29 cellular contexts compared by ENCODE assay signal in the genomic region with DNA sequence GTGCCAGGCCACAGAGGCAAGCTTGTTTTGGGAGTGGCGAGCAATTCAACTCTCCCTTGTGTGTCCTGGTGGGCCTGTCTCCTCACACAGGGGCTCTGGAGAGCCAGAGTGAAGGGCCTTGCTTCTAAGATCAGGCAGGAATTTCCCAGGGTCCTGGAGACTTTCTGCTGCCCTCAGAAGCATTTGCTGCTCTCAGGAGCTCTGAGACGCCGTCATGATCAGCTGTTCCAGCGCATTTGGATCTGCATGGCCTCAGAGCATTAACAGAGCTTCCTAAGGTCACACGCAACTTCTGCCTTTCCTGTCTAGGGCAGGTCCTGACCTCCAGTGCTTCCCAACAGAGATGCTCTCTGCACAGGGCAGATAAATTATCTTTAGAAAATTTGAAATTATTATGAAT. TPM values are rescaled to one million over a fixed set of nuclear protein-coding genes. Genes with fewer than 3 reads are reported as not detected.
"Had no signal": no experiment of that assay in that cellular context is flagged by ENCODE, and none has a peak within 500 bp of the region (broad histone marks: within the 10 kb centered on the region; RNA-seq: fewer than 3 reads in every experiment).

No MANE protein-coding gene starts in this region.

- H3K27me3 Mint-ChIP-seq: stimulated activated memory B cell treated with anti-CD40 and anti-IgM and Interleukin-4, amounts not matched to agents 10 μg/mL and 1 μg/mL and 100 μg/mL, for 72 hours; stimulated activated naive CD8-positive, alpha-beta T cell treated with anti-CD3 and anti-CD28 coated beads, Interleukin-15, amount 100 ng/mL, for 72 hours; stimulated activated naive CD8-positive, alpha-beta T cell treated with anti-CD3 and anti-CD28 coated beads, Interleukin-15, Interleukin-2, amounts not matched to agents 100 ng/mL and 50 ng/mL, for 24 hours had no signal

- ATAC-seq: stimulated activated effector memory CD8-positive, alpha-beta T cell treated with anti-CD3 and anti-CD28 coated beads, Interleukin-12 subunit alpha, Interleukin-12 subunit beta, amount 100 ng/mL, for 72 hours; stimulated activated memory B cell treated with anti-CD40 and anti-IgM and Interleukin-4, amounts not matched to agents 10 μg/mL and 1 μg/mL and 100 μg/mL, for 72 hours; stimulated activated naive B cell treated with anti-CD40 and anti-IgM and Interleukin-4, amounts not matched to agents 10 μg/mL and 1 μg/mL and 100 μg/mL, for 72 hours; stimulated activated naive CD8-positive, alpha-beta T cell treated with anti-CD3 and anti-CD28 coated beads, Interleukin-15, amount 100 ng/mL, for 72 hours; stimulated activated naive CD8-positive, alpha-beta T cell treated with anti-CD3 and anti-CD28 coated beads, Interleukin-15, Interleukin-2, amounts not matched to agents 100 U/mL and 50 U/mL, for 24 hours; upper lobe of right lung had no signal

- DNase-seq: stimulated activated CD4-positive, alpha-beta T cell treated with anti-CD3 and anti-CD28 coated beads, Interleukin-2, amount 100 ng/mL, for 48 hours; stimulated activated CD4-positive, alpha-beta T cell treated with anti-CD3 and anti-CD28 coated beads, Interleukin-4, amount 100 ng/mL, for 1 hour; stimulated activated CD4-positive, alpha-beta T cell treated with anti-CD3 and anti-CD28 coated beads, Interleukin-4, amount 100 ng/mL, for 24 hours; stimulated activated CD4-positive, alpha-beta T cell treated with anti-CD3 and anti-CD28 coated beads, Interleukin-4, amount 100 ng/mL, for 4 hours; stimulated activated CD8-positive, alpha-beta memory T cell treated with anti-CD3 and anti-CD28 coated beads, Interleukin-4, amount 100 ng/mL, for 48 hours; stimulated activated naive B cell treated with anti-CD40 and anti-IgM and Interleukin-4, amounts not matched to agents 10 μg/mL and 1 μg/mL and 100 μg/mL, for 72 hours; stimulated activated naive CD4-positive, alpha-beta T cell; stimulated activated naive CD4-positive, alpha-beta T cell treated with Interleukin-2 at 50 U/mL for 16 hours; stimulated activated naive CD8-positive, alpha-beta T cell treated with anti-CD3 and anti-CD28 coated beads, Interleukin-15, amount 100 ng/mL, for 72 hours; stimulated activated naive CD8-positive, alpha-beta T cell treated with anti-CD3 and anti-CD28 coated beads, Interleukin-15, Interleukin-2, amounts not matched to agents 100 U/mL and 50 U/mL, for 24 hours; stomach; substantia nigra; testis; thyroid gland; tibial artery; transverse colon; trophoblast cell; upper lobe of left lung; upper lobe of right lung; uterus had no signal

- H3K9me3 Mint-ChIP-seq: stimulated activated naive CD8-positive, alpha-beta T cell treated with anti-CD3 and anti-CD28 coated beads, Interleukin-15, amount 100 ng/mL, for 72 hours; stimulated activated naive CD8-positive, alpha-beta T cell treated with anti-CD3 and anti-CD28 coated beads, Interleukin-15, Interleukin-2, amounts not matched to agents 100 ng/mL and 50 ng/mL, for 24 hours; type B pancreatic cell had no signal

- H3K4me3 ChIP-seq: stomach, suprapubic skin, testis, thoracic aorta, thyroid gland, tibial artery, tibial nerve, transverse colon, upper lobe of left lung, upper lobe of right lung, uterus had no signal

- H3K4me1 ChIP-seq: stomach, suprapubic skin, testis, thyroid gland, tibial artery, tibial nerve, transverse colon, upper lobe of left lung, upper lobe of right lung, uterus had no signal

- H3K36me3 Mint-ChIP-seq: stimulated activated effector memory CD8-positive, alpha-beta T cell treated with anti-CD3 and anti-CD28 coated beads, Interleukin-12 subunit alpha, Interleukin-12 subunit beta, amount 100 ng/mL, for 72 hours; stimulated activated memory B cell treated with anti-CD40 and anti-IgM and Interleukin-4, amounts not matched to agents 10 μg/mL and 1 μg/mL and 100 μg/mL, for 72 hours; stimulated activated naive B cell treated with anti-CD40 and anti-IgM and Interleukin-4, amounts not matched to agents 10 μg/mL and 1 μg/mL and 100 μg/mL, for 72 hours; type B pancreatic cell had no signal

- H3K27me3 ChIP-seq: stomach, testis, thyroid gland, tibial artery, tibial nerve, transverse colon, upper lobe of left lung, upper lobe of right lung, uterus had no signal

- H3K4me3 Mint-ChIP-seq: stimulated activated effector memory CD8-positive, alpha-beta T cell treated with anti-CD3 and anti-CD28 coated beads, Interleukin-12 subunit alpha, Interleukin-12 subunit beta, amount 100 ng/mL, for 72 hours; stimulated activated memory B cell treated with anti-CD40 and anti-IgM and Interleukin-4, amounts not matched to agents 10 μg/mL and 1 μg/mL and 100 μg/mL, for 72 hours; stimulated activated naive B cell treated with anti-CD40 and anti-IgM and Interleukin-4, amounts not matched to agents 10 μg/mL and 1 μg/mL and 100 μg/mL, for 72 hours; stimulated activated naive CD8-positive, alpha-beta T cell treated with anti-CD3 and anti-CD28 coated beads, Interleukin-15, amount 100 ng/mL, for 72 hours; stimulated activated naive CD8-positive, alpha-beta T cell treated with anti-CD3 and anti-CD28 coated beads, Interleukin-15, Interleukin-2, amounts not matched to agents 100 ng/mL and 50 ng/mL, for 24 hours; type B pancreatic cell had no signal

- H3K4me1 Mint-ChIP-seq: stimulated activated effector memory CD8-positive, alpha-beta T cell treated with anti-CD3 and anti-CD28 coated beads, Interleukin-12 subunit alpha, Interleukin-12 subunit beta, amount 100 ng/mL, for 72 hours; stimulated activated memory B cell treated with anti-CD40 and anti-IgM and Interleukin-4, amounts not matched to agents 10 μg/mL and 1 μg/mL and 100 μg/mL, for 72 hours; stimulated activated naive B cell treated with anti-CD40 and anti-IgM and Interleukin-4, amounts not matched to agents 10 μg/mL and 1 μg/mL and 100 μg/mL, for 72 hours; stimulated activated naive CD8-positive, alpha-beta T cell treated with anti-CD3 and anti-CD28 coated beads, Interleukin-15, amount 100 ng/mL, for 72 hours had no signal

- H3K27ac Mint-ChIP-seq: stimulated activated effector memory CD8-positive, alpha-beta T cell treated with anti-CD3 and anti-CD28 coated beads, Interleukin-12 subunit alpha, Interleukin-12 subunit beta, amount 100 ng/mL, for 72 hours; stimulated activated memory B cell treated with anti-CD40 and anti-IgM and Interleukin-4, amounts not matched to agents 10 μg/mL and 1 μg/mL and 100 μg/mL, for 72 hours; stimulated activated naive B cell treated with anti-CD40 and anti-IgM and Interleukin-4, amounts not matched to agents 10 μg/mL and 1 μg/mL and 100 μg/mL, for 72 hours; stimulated activated naive CD8-positive, alpha-beta T cell treated with anti-CD3 and anti-CD28 coated beads, Interleukin-15, Interleukin-2, amounts not matched to agents 100 ng/mL and 50 ng/mL, for 24 hours; type B pancreatic cell had no signal

- H3K9me3 ChIP-seq: suprapubic skin, testis, thoracic aorta, thyroid gland, tibial artery, transverse colon, upper lobe of left lung, upper lobe of right lung, uterus had no signal

- H3K36me3 ChIP-seq: stomach, suprapubic skin, thoracic aorta, thyroid gland, tibial artery, tibial nerve, transverse colon, upper lobe of left lung, upper lobe of right lung, uterus had no signal

- H3K27ac ChIP-seq: stomach, suprapubic skin, testis, thoracic aorta, thyroid gland, tibial artery, tibial nerve, transverse colon, upper lobe of left lung, upper lobe of right lung, uterus had no signal

RNA-seq across cellular contexts. Expression of a gene that starts 52.2 kb away (rescaled TPM):
- total RNA-seq: stomach, thoracic aorta, tibial nerve, transverse colon, upper lobe of right lung, ureter had no signal
- polyA plus RNA-seq: stomach, urinary bladder had no signal
